ENCODE assay signal across 10 cellular contexts in genomic region chr15:31265090-31265870, GRCh38.
DNase-seq lines count a peak whose midpoint lies in the region; TF ChIP-seq lines count a peak whose summit lies in the region.
"Had no signal": no experiment of that assay in that cellular context is flagged by ENCODE, and none has a peak within 500 bp of the region (broad histone marks: within the 10 kb centered on the region; RNA-seq: fewer than 3 reads in every experiment).

No MANE protein-coding gene starts in this region.

- no peak overlapping the region for H3K27ac Mint-ChIP-seq in endothelial cell (ENCODE audit: unreplicated experiment)

- no peaks in the 10 kb centered on the region for H3K9me3 ChIP-seq in effector memory CD4-positive, alpha-beta T cell (ENCODE audit: control insufficient read depth, low read length)
- no peaks in the 10 kb centered on the region for H3K9me3 ChIP-seq in spleen

- H3K27ac ChIP-seq in effector memory CD4-positive, alpha-beta T cell (ENCODE audit: insufficient read depth, low read length, poor library complexity, severe bottlenecking): peak overlapping the region; percentile 73
- H3K27ac ChIP-seq in spleen: peak overlapping the region in 7 of 8 donors; percentile 84 to 98 (median 93)

- H3K36me3 Mint-ChIP-seq in endothelial cell (ENCODE audit: low read depth, unreplicated experiment): peaks cover 3% of the 10 kb centered on the region

- H3K9me3 Mint-ChIP-seq in endothelial cell (ENCODE audit: unreplicated experiment): no peaks in the 10 kb centered on the region

- H3K4me3 ChIP-seq in NB4 (ENCODE audit: low read depth, low read length) (no peak overlapping the region), spleen (peak overlapping the region in 1 of 8 donors; percentile 59)
- H3K4me3 ChIP-seq in effector memory CD4-positive, alpha-beta T cell (ENCODE audit: insufficient read depth, low read depth, low read length, poor library complexity, severe bottlenecking): peak overlapping the region; percentile 3

- DNase-seq in NCI-H524 (lab: John Stamatoyannopoulos, UW) (peak; percentile 48 to 67), NCI-H524 treated with DMSO at 0.1 percent for 48 hours (lab: John Stamatoyannopoulos, UW) (no peak), NB4 (ENCODE audit: low read depth) (peak; percentile 33), spleen (peak; percentile 87), endothelial cell (ENCODE audit: low spot score) (no peak), LoVo (ENCODE audit: low spot score) (no peak), SHP77 treated with DMSO at 0.1 percent for 48 hours (lab: John Stamatoyannopoulos, UW) (no peak)
- no peak for DNase-seq in effector memory CD4-positive, alpha-beta T cell
- DNase-seq: activated gamma-delta T cell, NCI-H187 treated with DMSO at 0.1 percent for 48 hours had no signal

- H3K4me1 Mint-ChIP-seq in endothelial cell (ENCODE audit: unreplicated experiment): no peaks in the 10 kb centered on the region

- WGBS in spleen, 5 donors: 61 to 78% (median 65%) methylated on average over 16 to 21 of the region's 21 CpGs

- H3K27me3 Mint-ChIP-seq in endothelial cell (ENCODE audit: unreplicated experiment): peaks cover 16% of the 10 kb centered on the region

- H3K27me3 ChIP-seq in effector memory CD4-positive, alpha-beta T cell (replicated peaks; ENCODE audit: control insufficient read depth, insufficient read depth, low read length, poor library complexity, severe bottlenecking): no peaks in the 10 kb centered on the region
- no peaks in the 10 kb centered on the region for H3K27me3 ChIP-seq in spleen (replicated peaks in 1 of 7)

- TF ChIP-seq POLR2A in NB4 (IDR thresholded peaks at IDR 0.05; ENCODE audit: extremely low read depth, insufficient read length) (no peak), spleen (IDR thresholded peaks at IDR 0.05) (no peak)

- H3K36me3 ChIP-seq in effector memory CD4-positive, alpha-beta T cell (ENCODE audit: control insufficient read depth, insufficient read depth, low read length): no peaks in the 10 kb centered on the region
- H3K36me3 ChIP-seq in spleen: no peaks in the 10 kb centered on the region

- TF ChIP-seq CTCF in NB4 (IDR thresholded peaks at IDR 0.05; ENCODE audit: low read depth, low read length): no peak
- no peak for TF ChIP-seq CTCF in spleen (IDR thresholded peaks at IDR 0.05 in 8 of 11, conservative IDR thresholded peaks at IDR 0.05 in 3 of 11)
- no peak for TF ChIP-seq CTCF in endothelial cell (IDR thresholded peaks at IDR 0.05; ENCODE audit: unreplicated experiment)

- H3K4me1 ChIP-seq in effector memory CD4-positive, alpha-beta T cell (ENCODE audit: control insufficient read depth, insufficient read depth, low read length, poor library complexity, severe bottlenecking): peaks cover 55% of the 10 kb centered on the region
- peaks cover 2 to 100% (median 73%) of the 10 kb centered on the region in 6 donors for H3K4me1 ChIP-seq in spleen

- no peak overlapping the region for H3K4me3 Mint-ChIP-seq in endothelial cell (ENCODE audit: unreplicated experiment)

- intact Hi-C loops in spleen (cut with DNase I; ENCODE audit: low total_unique reads): no loop called here

Comparison
In these comparisons a context has a peak if more than half of its experiments do, and no peak if none do; other contexts are left out.
1. DNase-seq: peak in NCI-H524 (2 of 2), NB4 (single experiment) and spleen (single experiment); none in NCI-H524 treated with DMSO at 0.1 percent for 48 hours (single experiment), effector memory CD4-positive, alpha-beta T cell (0 of 3), endothelial cell (single experiment), LoVo (single experiment) and SHP77 treated with DMSO at 0.1 percent for 48 hours (single experiment).